12 cellular contexts compared by ENCODE assay signal in the genomic region with DNA sequence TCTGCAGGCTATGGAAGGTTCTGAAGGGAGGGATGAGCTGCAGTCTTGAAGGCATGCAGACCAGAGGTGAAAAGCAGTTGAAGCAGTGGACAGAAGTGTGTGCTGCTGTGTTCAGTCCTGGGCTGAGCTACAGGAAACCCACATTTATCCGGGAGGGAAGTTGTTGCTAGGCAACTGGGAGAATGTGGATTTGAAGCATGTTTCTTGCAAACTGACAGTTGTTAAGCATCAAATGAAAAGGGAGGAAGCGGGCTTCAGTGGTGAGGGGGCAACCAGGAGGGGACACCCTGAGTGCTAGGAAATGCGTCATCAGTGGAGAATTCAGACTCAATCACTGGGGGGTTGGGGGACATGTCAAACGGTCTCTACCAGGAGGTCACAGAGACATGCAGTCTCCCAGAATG. TPM values are rescaled to one million over a fixed set of nuclear protein-coding genes. Genes with fewer than 3 reads are reported as not detected.
DNase-seq lines count a peak whose midpoint lies in the region; ATAC-seq lines count a peak whose summit lies in the region.
"Had no signal": no experiment of that assay in that cellular context is flagged by ENCODE, and none has a peak within 500 bp of the region (broad histone marks: within the 10 kb centered on the region; RNA-seq: fewer than 3 reads in every experiment).

No MANE protein-coding gene starts in this region.

- DNase-seq in activated CD4-positive, alpha-beta T cell treated with anti-CD3 and anti-CD28 coated beads, Interleukin-2, amount 10 ng/mL, durations not matched to agents 7 days and 5 days: peak; percentile 11
- no peak for DNase-seq in activated CD4-positive, alpha-beta T cell treated with anti-CD3 and anti-CD28 coated beads, Interleukin-2, amount 50 U/mL, for 4 hours
- DNase-seq in iPS-NIHi11 (ENCODE audit: low spot score) (peak; percentile 34), T1000 (lab: John Stamatoyannopoulos, UW) (no peak)
- no peak for DNase-seq in stimulated activated CD4-positive, alpha-beta T cell treated with anti-CD3 and anti-CD28 coated beads, Interleukin-12 subunit alpha, Interleukin-12 subunit beta, amount 100 ng/mL, for 4 hours
- DNase-seq: activated CD4-positive, alpha-beta T cell treated with anti-CD3 and anti-CD28 coated beads for 36 hours; hippocampal formation; NCI-H187 had no signal

- ATAC-seq in GM21381 (IDR thresholded peaks at IDR 0.05; ENCODE audit: unreplicated experiment): no peak
- ATAC-seq: activated CD4-positive, alpha-beta T cell treated with anti-CD3 and anti-CD28 coated beads for 36 hours had no signal

- POLR2A ChIA-PET in activated CD4-positive, alpha-beta T cell treated with anti-CD3 and anti-CD28 coated beads, Interleukin-2, amount 10 ng/mL, durations not matched to agents 7 days and 5 days (lab: Charles Lee): no interaction called here

- peak overlapping the region; percentile 74 for H3K27ac ChIP-seq in subcutaneous abdominal adipose tissue (ENCODE audit: low read depth, low read length)

- H3K4me1 Mint-ChIP-seq in activated CD4-positive, alpha-beta T cell treated with anti-CD3 and anti-CD28 coated beads, Interleukin-2, amount 10 ng/mL, durations not matched to agents 7 days and 5 days: peaks cover 21% of the 10 kb centered on the region
- H3K4me1 Mint-ChIP-seq in activated naive CD8-positive, alpha-beta T cell (ENCODE audit: low read depth): peaks cover 24% of the 10 kb centered on the region

- peaks cover 15 to 69% (median 63%) of the 10 kb centered on the region in 5 donors for H3K4me1 ChIP-seq in subcutaneous abdominal adipose tissue (ENCODE audit: control insufficient read depth in 5 of 5, insufficient read depth in 5 of 5, low read length in 5 of 5)

- peak overlapping the region; percentile 20 for H3K27ac Mint-ChIP-seq in activated CD4-positive, alpha-beta T cell treated with anti-CD3 and anti-CD28 coated beads, Interleukin-2, amount 10 ng/mL, durations not matched to agents 7 days and 5 days
- no peak overlapping the region for H3K27ac Mint-ChIP-seq in activated naive CD8-positive, alpha-beta T cell
- H3K27ac Mint-ChIP-seq: activated CD4-positive, alpha-beta T cell treated with anti-CD3 and anti-CD28 coated beads for 36 hours; B cell had no signal

- no peaks in the 10 kb centered on the region for H3K9me3 Mint-ChIP-seq in activated CD4-positive, alpha-beta T cell treated with anti-CD3 and anti-CD28 coated beads, Interleukin-2, amount 10 ng/mL, durations not matched to agents 7 days and 5 days
- no peaks in the 10 kb centered on the region for H3K9me3 Mint-ChIP-seq in activated naive CD8-positive, alpha-beta T cell (ENCODE audit: low read depth)

- CTCF ChIA-PET in activated CD4-positive, alpha-beta T cell treated with anti-CD3 and anti-CD28 coated beads, Interleukin-2, amount 10 ng/mL, durations not matched to agents 7 days and 5 days (lab: Charles Lee): no interaction called here

- no peak overlapping the region for H3K9ac ChIP-seq in subcutaneous abdominal adipose tissue (ENCODE audit: low read length in 5 of 5)

- H3K9me3 ChIP-seq in subcutaneous abdominal adipose tissue (ENCODE audit: control insufficient read depth in 5 of 5, low read length in 5 of 5): no peaks in the 10 kb centered on the region

- no peaks in the 10 kb centered on the region for H3K36me3 Mint-ChIP-seq in activated CD4-positive, alpha-beta T cell treated with anti-CD3 and anti-CD28 coated beads, Interleukin-2, amount 10 ng/mL, durations not matched to agents 7 days and 5 days (ENCODE audit: low read depth)
- no peaks in the 10 kb centered on the region for H3K36me3 Mint-ChIP-seq in activated naive CD8-positive, alpha-beta T cell

- peaks cover 0 to under 1% (median 0%) of the 10 kb centered on the region in 5 donors for H3K27me3 ChIP-seq in subcutaneous abdominal adipose tissue (ENCODE audit: control insufficient read depth in 5 of 5, insufficient read depth in 4 of 5, low read length in 5 of 5)

- H3K36me3 ChIP-seq in subcutaneous abdominal adipose tissue (ENCODE audit: control insufficient read depth in 5 of 5, insufficient read depth in 5 of 5, low read length in 5 of 5): no peaks in the 10 kb centered on the region

- H3K4me3 Mint-ChIP-seq in activated CD4-positive, alpha-beta T cell treated with anti-CD3 and anti-CD28 coated beads, Interleukin-2, amount 10 ng/mL, durations not matched to agents 7 days and 5 days: no peak overlapping the region
- H3K4me3 Mint-ChIP-seq in activated naive CD8-positive, alpha-beta T cell: peak overlapping the region; percentile 15
- H3K4me3 Mint-ChIP-seq: activated CD4-positive, alpha-beta T cell treated with anti-CD3 and anti-CD28 coated beads for 36 hours; B cell had no signal

- H3K4me3 ChIP-seq in subcutaneous abdominal adipose tissue (ENCODE audit: low read depth in 1 of 5, low read length in 5 of 5): no peak overlapping the region

- peaks cover 14% of the 10 kb centered on the region for H3K27me3 Mint-ChIP-seq in activated CD4-positive, alpha-beta T cell treated with anti-CD3 and anti-CD28 coated beads, Interleukin-2, amount 10 ng/mL, durations not matched to agents 7 days and 5 days
- peaks cover 4% of the 10 kb centered on the region for H3K27me3 Mint-ChIP-seq in activated naive CD8-positive, alpha-beta T cell

RNA-seq across cellular contexts. Expression of a gene that starts 28.7 kb away (rescaled TPM):
- not detected for total RNA-seq in activated CD4-positive, alpha-beta T cell treated with anti-CD3 and anti-CD28 coated beads, Interleukin-2, amount 10 ng/mL, durations not matched to agents 7 days and 5 days
- total RNA-seq: B cell had no signal

Comparison
In these comparisons a context has a peak if more than half of its experiments do, and no peak if none do; other contexts are left out.
1. DNase-seq: peak in activated CD4-positive, alpha-beta T cell treated with anti-CD3 and anti-CD28 coated beads, Interleukin-2, amount 10 ng/mL, durations not matched to agents 7 days and 5 days (single experiment) and iPS-NIHi11 (single experiment); none in activated CD4-positive, alpha-beta T cell treated with anti-CD3 and anti-CD28 coated beads, Interleukin-2, amount 50 U/mL, for 4 hours (0 of 2), stimulated activated CD4-positive, alpha-beta T cell treated with anti-CD3 and anti-CD28 coated beads, Interleukin-12 subunit alpha, Interleukin-12 subunit beta, amount 100 ng/mL, for 4 hours (single experiment) and T1000 (single experiment).